In the genomic region with DNA sequence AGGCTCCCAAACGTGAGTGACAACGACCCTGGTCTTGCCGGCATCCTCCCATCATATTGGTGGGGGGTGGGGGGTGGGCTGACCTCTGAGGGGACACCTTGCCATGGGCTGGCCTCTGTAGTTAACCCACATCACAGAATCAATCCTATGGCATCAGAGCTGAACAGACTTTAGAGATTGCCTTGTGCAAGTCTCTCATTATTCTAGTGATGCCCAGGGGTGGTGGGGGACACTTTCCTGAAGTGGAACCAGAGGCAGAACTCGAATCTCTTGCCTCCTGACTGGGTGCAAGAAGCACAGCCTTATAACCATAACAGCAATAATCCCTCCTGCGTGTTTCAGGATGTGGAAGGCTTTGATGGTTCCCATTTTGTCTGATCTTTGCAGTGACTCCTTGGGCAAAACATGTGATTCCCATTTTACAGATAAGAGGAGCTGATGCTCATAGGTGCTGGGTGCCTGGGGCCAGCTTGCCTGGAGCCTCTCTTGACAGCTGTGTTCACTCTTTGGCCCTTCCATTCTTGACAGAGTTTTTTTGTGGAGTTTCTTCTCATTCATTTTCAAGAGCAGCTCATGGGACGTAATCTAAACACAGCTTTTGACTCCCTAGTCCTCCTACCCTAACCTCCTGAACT, we compare ENCODE assay signal across 1 cellular context.
TF ChIP-seq lines count a peak whose summit lies in the region.

No MANE protein-coding gene starts in this region.

TF ChIP-seq in GM12878, 131 proteins besides CTCF, POLR2A, EP300 and RAD21:
- no peak for TF ChIP-seq MXI1 (IDR thresholded peaks at IDR 0.05; ENCODE audit: low read depth, low read length)
- TF ChIP-seq, protein P1, sequence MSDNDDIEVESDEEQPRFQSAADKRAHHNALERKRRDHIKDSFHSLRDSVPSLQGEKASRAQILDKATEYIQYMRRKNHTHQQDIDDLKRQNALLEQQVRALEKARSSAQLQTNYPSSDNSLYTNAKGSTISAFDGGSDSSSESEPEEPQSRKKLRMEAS (IDR thresholded peaks at IDR 0.05; ENCODE audit: low read depth, low read length), result no peak
- no peak for TF ChIP-seq ASH2L (IDR thresholded peaks at IDR 0.05; ENCODE audit: borderline replicate concordance, low read depth)
- no peak for TF ChIP-seq TBL1XR1 (IDR thresholded peaks at IDR 0.05; ENCODE audit: low read depth, low read length)
- TF ChIP-seq, protein P2, sequence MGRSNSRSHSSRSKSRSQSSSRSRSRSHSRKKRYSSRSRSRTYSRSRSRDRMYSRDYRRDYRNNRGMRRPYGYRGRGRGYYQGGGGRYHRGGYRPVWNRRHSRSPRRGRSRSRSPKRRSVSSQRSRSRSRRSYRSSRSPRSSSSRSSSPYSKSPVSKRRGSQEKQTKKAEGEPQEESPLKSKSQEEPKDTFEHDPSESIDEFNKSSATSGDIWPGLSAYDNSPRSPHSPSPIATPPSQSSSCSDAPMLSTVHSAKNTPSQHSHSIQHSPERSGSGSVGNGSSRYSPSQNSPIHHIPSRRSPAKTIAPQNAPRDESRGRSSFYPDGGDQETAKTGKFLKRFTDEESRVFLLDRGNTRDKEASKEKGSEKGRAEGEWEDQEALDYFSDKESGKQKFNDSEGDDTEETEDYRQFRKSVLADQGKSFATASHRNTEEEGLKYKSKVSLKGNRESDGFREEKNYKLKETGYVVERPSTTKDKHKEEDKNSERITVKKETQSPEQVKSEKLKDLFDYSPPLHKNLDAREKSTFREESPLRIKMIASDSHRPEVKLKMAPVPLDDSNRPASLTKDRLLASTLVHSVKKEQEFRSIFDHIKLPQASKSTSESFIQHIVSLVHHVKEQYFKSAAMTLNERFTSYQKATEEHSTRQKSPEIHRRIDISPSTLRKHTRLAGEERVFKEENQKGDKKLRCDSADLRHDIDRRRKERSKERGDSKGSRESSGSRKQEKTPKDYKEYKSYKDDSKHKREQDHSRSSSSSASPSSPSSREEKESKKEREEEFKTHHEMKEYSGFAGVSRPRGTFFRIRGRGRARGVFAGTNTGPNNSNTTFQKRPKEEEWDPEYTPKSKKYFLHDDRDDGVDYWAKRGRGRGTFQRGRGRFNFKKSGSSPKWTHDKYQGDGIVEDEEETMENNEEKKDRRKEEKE (IDR thresholded peaks at IDR 0.05), result no peak
- no peak for TF ChIP-seq MEF2A (IDR thresholded peaks at IDR 0.05; ENCODE audit: insufficient read depth, low read depth, low read length)
- no peak for TF ChIP-seq PAX8 (IDR thresholded peaks at IDR 0.05)
- no peak for TF ChIP-seq ZNF207 (IDR thresholded peaks at IDR 0.05; ENCODE audit: borderline replicate concordance)
- no peak for TF ChIP-seq IKZF1 (conservative IDR thresholded peaks at IDR 0.05)
- TF ChIP-seq, protein P3, sequence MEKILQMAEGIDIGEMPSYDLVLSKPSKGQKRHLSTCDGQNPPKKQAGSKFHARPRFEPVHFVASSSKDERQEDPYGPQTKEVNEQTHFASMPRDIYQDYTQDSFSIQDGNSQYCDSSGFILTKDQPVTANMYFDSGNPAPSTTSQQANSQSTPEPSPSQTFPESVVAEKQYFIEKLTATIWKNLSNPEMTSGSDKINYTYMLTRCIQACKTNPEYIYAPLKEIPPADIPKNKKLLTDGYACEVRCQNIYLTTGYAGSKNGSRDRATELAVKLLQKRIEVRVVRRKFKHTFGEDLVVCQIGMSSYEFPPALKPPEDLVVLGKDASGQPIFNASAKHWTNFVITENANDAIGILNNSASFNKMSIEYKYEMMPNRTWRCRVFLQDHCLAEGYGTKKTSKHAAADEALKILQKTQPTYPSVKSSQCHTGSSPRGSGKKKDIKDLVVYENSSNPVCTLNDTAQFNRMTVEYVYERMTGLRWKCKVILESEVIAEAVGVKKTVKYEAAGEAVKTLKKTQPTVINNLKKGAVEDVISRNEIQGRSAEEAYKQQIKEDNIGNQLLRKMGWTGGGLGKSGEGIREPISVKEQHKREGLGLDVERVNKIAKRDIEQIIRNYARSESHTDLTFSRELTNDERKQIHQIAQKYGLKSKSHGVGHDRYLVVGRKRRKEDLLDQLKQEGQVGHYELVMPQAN (conservative IDR thresholded peaks at IDR 0.05), result no peak
- TF ChIP-seq HDGF (IDR thresholded peaks at IDR 0.05), result no peak
- TF ChIP-seq NFYA (IDR thresholded peaks at IDR 0.05; ENCODE audit: borderline replicate concordance, low read depth, low read length), result no peak
- no peak for TF ChIP-seq BCL11A (IDR thresholded peaks at IDR 0.05; ENCODE audit: low read depth, low read length)
